Comparison of ENCODE assay signal across 7 cellular contexts in the genomic region with DNA sequence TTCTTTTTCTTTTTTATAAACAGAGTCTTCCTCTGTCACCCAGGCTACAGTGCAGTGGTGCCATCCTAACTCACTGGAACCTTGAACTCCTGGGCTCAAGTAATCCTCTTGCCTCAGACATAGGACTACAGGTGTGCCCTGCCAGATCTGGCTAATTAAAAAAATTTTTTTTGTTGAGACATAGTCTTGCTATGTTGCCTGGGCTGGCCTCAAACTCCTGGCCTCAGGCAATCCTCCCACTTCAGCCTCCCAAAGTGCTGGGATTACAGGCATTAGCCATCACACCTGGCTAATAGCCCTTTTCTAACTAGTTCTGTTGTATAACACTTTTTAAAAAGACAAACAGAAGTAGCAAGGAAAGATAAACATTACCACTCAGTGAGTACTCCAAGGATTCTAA.
"Had no signal": no experiment of that assay in that cellular context is flagged by ENCODE, and none has a peak within 500 bp of the region (broad histone marks: within the 10 kb centered on the region; RNA-seq: fewer than 3 reads in every experiment).

No MANE protein-coding gene starts in this region.

- H3K4me3 ChIP-seq: GM12878 had no signal

- ATAC-seq: GM12878 had no signal

- DNase-seq: GDM1, GF-D8 had no signal

- FAIRE-seq: GM12878, GM12891, GM12892, GM18507, GM19239 had no signal
